ENCODE assay signal across 8 cellular contexts in the genomic region with DNA sequence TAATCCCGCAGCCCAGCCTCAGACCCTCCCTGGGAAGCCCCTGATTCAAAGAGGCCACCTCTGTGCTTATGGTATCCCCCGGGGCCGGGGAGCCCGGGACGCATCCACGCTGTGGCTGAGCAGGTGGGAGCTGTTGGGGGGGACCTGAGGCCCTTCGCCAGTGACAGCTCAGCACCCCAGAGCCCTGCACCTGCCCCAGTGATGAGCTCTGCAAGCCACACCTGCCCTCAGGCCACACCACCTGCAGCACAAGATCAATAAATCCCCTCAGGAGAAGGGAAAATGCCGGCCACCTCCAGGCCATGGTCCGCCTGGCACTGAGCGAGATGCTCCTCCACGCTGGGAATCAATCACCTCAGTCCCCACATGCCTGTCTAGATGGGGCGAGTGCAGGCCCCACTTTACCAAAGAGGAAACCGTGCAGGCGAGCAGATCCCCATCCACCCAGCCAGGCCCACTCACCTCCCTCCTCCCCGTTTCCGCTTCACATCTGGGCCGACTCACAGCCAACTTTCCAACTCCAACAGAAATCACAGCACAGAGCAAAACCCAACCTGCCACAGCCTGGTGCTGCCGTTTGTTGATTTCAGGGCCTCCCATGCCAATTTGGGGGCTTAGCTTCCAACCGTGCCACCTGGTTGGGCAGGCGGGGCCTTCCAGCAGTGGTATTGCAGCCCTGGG. TPM values are rescaled to one million over a fixed set of nuclear protein-coding genes. Genes with fewer than 3 reads are reported as not detected.
DNase-seq lines count a peak whose midpoint lies in the region; FAIRE-seq and TF ChIP-seq lines count a peak whose summit lies in the region.

No MANE protein-coding gene starts in this region.

- H3K9me3 ChIP-seq in keratinocyte (ENCODE audit: control insufficient read depth, low read depth, low read length): no peaks in the 10 kb centered on the region
- no peaks in the 10 kb centered on the region for H3K9me3 ChIP-seq in suprapubic skin
- no peaks in the 10 kb centered on the region for H3K9me3 ChIP-seq in testis
- H3K9me3 ChIP-seq in HAP-1: no peaks in the 10 kb centered on the region

- peaks cover 35% of the 10 kb centered on the region for H3K79me2 ChIP-seq in keratinocyte (ENCODE audit: control insufficient read depth, insufficient read depth, low read length)

- H3K9ac ChIP-seq in keratinocyte (ENCODE audit: control insufficient read depth, extremely low read depth, insufficient read depth, low read length): peak overlapping the region; percentile 9

- no peaks in the 10 kb centered on the region for H4K20me1 ChIP-seq in keratinocyte (ENCODE audit: control insufficient read depth, extremely low read depth, insufficient read depth, low read length)

- H3K9me1 ChIP-seq in keratinocyte (ENCODE audit: control insufficient read depth, extremely low read depth, insufficient read depth, low read length): no peaks in the 10 kb centered on the region

- dilution Hi-C loops in keratinocyte (cut with MboI; ENCODE audit: extremely low pct_ligation_motif_present, low sequenced_read_pairs): no loop called here

- 56% methylated on average over 6 of the region's 20 CpGs for WGBS in suprapubic skin
- WGBS in testis, 2 donors: 66 to 71% methylated on average over 10 to 20 of the region's 20 CpGs

- intact Hi-C loops in testis (cut with DNase I; ENCODE audit: low total_unique reads): no loop called here

- no peak overlapping the region for H3K4me3 ChIP-seq in keratinocyte (ENCODE audit: control insufficient read depth in 2 of 3, extremely low read depth in 1 of 3, insufficient read depth in 2 of 3, low read depth in 1 of 3, low read length in 3 of 3)
- peak overlapping the region; percentile 30 for H3K4me3 ChIP-seq in suprapubic skin
- no peak overlapping the region for H3K4me3 ChIP-seq in testis
- H3K4me3 ChIP-seq in HAP-1: no peak overlapping the region

- TF ChIP-seq CTCF in keratinocyte (optimal IDR thresholded peaks at IDR 0.05 in 1 of 3, IDR thresholded peaks at IDR 0.05 in 1 of 3, conservative IDR thresholded peaks at IDR 0.05 in 1 of 3; ENCODE audit: extremely low read depth in 1 of 3, insufficient read depth in 2 of 3, low read length in 3 of 3) (no peak), suprapubic skin (IDR thresholded peaks at IDR 0.05) (no peak), testis (IDR thresholded peaks at IDR 0.05) (no peak)

- H3K27me3 ChIP-seq in keratinocyte (ENCODE audit: control insufficient read depth, extremely low read depth, insufficient read depth, low read length): no peaks in the 10 kb centered on the region
- no peaks in the 10 kb centered on the region for H3K27me3 ChIP-seq in suprapubic skin
- H3K27me3 ChIP-seq in testis: no peaks in the 10 kb centered on the region
- H3K27me3 ChIP-seq in HAP-1 (ENCODE audit: low read depth): no peaks in the 10 kb centered on the region

- H3K4me2 ChIP-seq in keratinocyte (ENCODE audit: control insufficient read depth, extremely low read depth, insufficient read depth, low read depth, low read length): no peak overlapping the region

- peak overlapping the region; percentile 20 for H3K27ac ChIP-seq in keratinocyte (ENCODE audit: control insufficient read depth, insufficient read depth, low read length)
- H3K27ac ChIP-seq in suprapubic skin: peak overlapping the region; percentile 36
- no peak overlapping the region for H3K27ac ChIP-seq in testis

- peaks cover 51% of the 10 kb centered on the region for H3K4me1 ChIP-seq in keratinocyte (ENCODE audit: control insufficient read depth, extremely low read depth, insufficient read depth, low read length)
- peaks cover 71% of the 10 kb centered on the region for H3K4me1 ChIP-seq in suprapubic skin
- peaks cover 10% of the 10 kb centered on the region for H3K4me1 ChIP-seq in testis
- no peaks in the 10 kb centered on the region for H3K4me1 ChIP-seq in HAP-1

- no peak for TF ChIP-seq EP300 in suprapubic skin (IDR thresholded peaks at IDR 0.05)

- no peak overlapping the region for H2AFZ ChIP-seq in keratinocyte (ENCODE audit: control insufficient read depth, low read length)

- DNase-seq in SHP77 treated with DMSO at 0.1 percent for 48 hours (lab: John Stamatoyannopoulos, UW) (peak; percentile 2), SHP77 (lab: John Stamatoyannopoulos, UW) (no peak), keratinocyte (ENCODE audit: low read depth, low spot score) (no peak), suprapubic skin (ENCODE audit: low spot score in 2 of 2) (no peak), testis (no peak), HAP-1 (ENCODE audit: low spot score in 2 of 2) (no peak), hypothalamus (lab: John Stamatoyannopoulos, UW) (no peak)
- DNase-seq in activated CD8-positive, alpha-beta memory T cell treated with anti-CD3 and anti-CD28 coated beads for 24 hours: peak; percentile 84

- peaks cover 11 to 23% of the 10 kb centered on the region in 2 experiments for H3K36me3 ChIP-seq in keratinocyte (ENCODE audit: control insufficient read depth in 2 of 2, extremely low read depth in 1 of 2, insufficient read depth in 2 of 2, low read length in 2 of 2)
- H3K36me3 ChIP-seq in suprapubic skin: peaks cover 37% of the 10 kb centered on the region
- H3K36me3 ChIP-seq in testis (ENCODE audit: low read depth, missing control alignments): no peaks in the 10 kb centered on the region
- no peaks in the 10 kb centered on the region; the same call in 1 of the 2 replicates for H3K36me3 ChIP-seq in HAP-1 (replicated peaks)

- TF ChIP-seq POLR2A in suprapubic skin (IDR thresholded peaks at IDR 0.05) (no peak), testis (IDR thresholded peaks at IDR 0.05) (no peak)

- no peak for FAIRE-seq in keratinocyte (lab: Jason Lieb, UNC)

- in situ Hi-C loops in HAP-1 (cut with MboI; ENCODE audit: low sequenced_read_pairs): no loop called here

RNA-seq across cellular contexts. Expression of a gene that starts 12.8 kb away (rescaled TPM):
- polyA plus RNA-seq in keratinocyte (24.1 to 61.8 TPM (median 34.2 TPM) in 3 replicates), testis (ENCODE audit: insufficient read depth, low read depth, low replicate concordance) (17.8 TPM)
- 8.6 TPM for polyA plus RNA-seq in keratinocyte (2011; ENCODE audit: low read depth)
- polyA plus RNA-seq in keratinocyte (2011; cell fraction: cytosol; rRNA removed): 35.7 and 45.2 TPM in 2 replicates
- 44.3 and 61.8 TPM in 2 replicates for polyA plus RNA-seq in keratinocyte (2011; cell fraction: nucleus; rRNA removed)
- 20.9 and 52.4 TPM in 2 replicates for polyA plus RNA-seq in keratinocyte (2012; ENCODE audit: low replicate concordance)
- polyA minus RNA-seq in keratinocyte: 57.5 to 202 TPM (median 64.4 TPM) in 3 replicates
- 125 TPM for polyA minus RNA-seq in keratinocyte (2011; cell fraction: cytosol; rRNA and poly(A)+ RNA removed)
- 30.7 and 47.2 TPM in 2 replicates for polyA minus RNA-seq in keratinocyte (2011; cell fraction: nucleus; rRNA and poly(A)+ RNA removed)
- total RNA-seq in suprapubic skin (10 to 100 TPM; 23.7 to 29.4 (median 28.1) TPM), testis (10 to 100 TPM; 22.8 to 31.6 TPM)

RNA-seq across cellular contexts. Expression of a gene that starts 13.4 kb away (rescaled TPM):
- polyA plus RNA-seq in keratinocyte: 6.0 to 14.9 TPM (median 6.7 TPM) in 3 replicates
- polyA plus RNA-seq in keratinocyte (2011; ENCODE audit: low read depth): 1.8 TPM
- polyA plus RNA-seq in keratinocyte (2011; cell fraction: cytosol; rRNA removed): 3.4 and 6.7 TPM in 2 replicates
- 23.2 and 33.2 TPM in 2 replicates for polyA plus RNA-seq in keratinocyte (2011; cell fraction: nucleus; rRNA removed)
- 6.3 and 7.6 TPM in 2 replicates for polyA plus RNA-seq in keratinocyte (2012; ENCODE audit: low replicate concordance)
- 5.0 to 8.4 TPM (median 7.2 TPM) in 3 replicates for polyA minus RNA-seq in keratinocyte
- 3.5 TPM for polyA minus RNA-seq in keratinocyte (2011; cell fraction: cytosol; rRNA and poly(A)+ RNA removed)
- polyA minus RNA-seq in keratinocyte (2011; cell fraction: nucleus; rRNA and poly(A)+ RNA removed): 1.6 and 3.3 TPM in 2 replicates
- 1 to 10 TPM; 2.1 to 8.1 (median 6.4) TPM for total RNA-seq in suprapubic skin
- 100 to 1,000 TPM; 208 to 276 TPM for total RNA-seq in testis
- 796 TPM for polyA plus RNA-seq in testis (ENCODE audit: insufficient read depth, low read depth, low replicate concordance)

RNA-seq across cellular contexts. Expression of a gene that starts 32.3 kb away (rescaled TPM):
- 64.0 to 113 TPM (median 88.3 TPM) in 3 replicates for polyA plus RNA-seq in keratinocyte
- 155 TPM for polyA plus RNA-seq in keratinocyte (2011; ENCODE audit: low read depth)
- 54.2 and 95.8 TPM in 2 replicates for polyA plus RNA-seq in keratinocyte (2011; cell fraction: cytosol; rRNA removed)
- polyA plus RNA-seq in keratinocyte (2011; cell fraction: nucleus; rRNA removed): 87.3 and 99.2 TPM in 2 replicates
- polyA plus RNA-seq in keratinocyte (2012; ENCODE audit: low replicate concordance): 101 and 231 TPM in 2 replicates
- polyA minus RNA-seq in keratinocyte: 111 to 139 TPM (median 130 TPM) in 3 replicates
- polyA minus RNA-seq in keratinocyte (2011; cell fraction: cytosol; rRNA and poly(A)+ RNA removed): 391 TPM
- polyA minus RNA-seq in keratinocyte (2011; cell fraction: nucleus; rRNA and poly(A)+ RNA removed): 86.2 and 87.5 TPM in 2 replicates
- 100 to 1,000 TPM; 209 to 249 (median 219) TPM for total RNA-seq in suprapubic skin
- total RNA-seq in testis: 100 to 1,000 TPM in 1 of 2 donors, 10 to 100 TPM in 1; 93.0 to 103 TPM
- 76.5 TPM for polyA plus RNA-seq in testis (ENCODE audit: insufficient read depth, low read depth, low replicate concordance)

Comparison
In these comparisons a context has a peak if more than half of its experiments do, and no peak if none do; other contexts are left out.
1. DNase-seq: peak in SHP77 treated with DMSO at 0.1 percent for 48 hours (single experiment) and activated CD8-positive, alpha-beta memory T cell treated with anti-CD3 and anti-CD28 coated beads for 24 hours (single experiment); none in SHP77 (0 of 2), keratinocyte (single experiment), suprapubic skin (0 of 2), testis (single experiment), HAP-1 (0 of 2) and hypothalamus (0 of 51).
2. H3K27ac ChIP-seq: peak in keratinocyte (single experiment) and suprapubic skin (single experiment); none in testis (0 of 2).
3. RNA of a gene that starts 13.4 kb away (total RNA-seq): 208 to 276 TPM in testis; 2.1 to 8.1 TPM in suprapubic skin; every median in the first group is over 10 times any median in the second.